10 cellular contexts compared by ENCODE assay signal in the genomic region with DNA sequence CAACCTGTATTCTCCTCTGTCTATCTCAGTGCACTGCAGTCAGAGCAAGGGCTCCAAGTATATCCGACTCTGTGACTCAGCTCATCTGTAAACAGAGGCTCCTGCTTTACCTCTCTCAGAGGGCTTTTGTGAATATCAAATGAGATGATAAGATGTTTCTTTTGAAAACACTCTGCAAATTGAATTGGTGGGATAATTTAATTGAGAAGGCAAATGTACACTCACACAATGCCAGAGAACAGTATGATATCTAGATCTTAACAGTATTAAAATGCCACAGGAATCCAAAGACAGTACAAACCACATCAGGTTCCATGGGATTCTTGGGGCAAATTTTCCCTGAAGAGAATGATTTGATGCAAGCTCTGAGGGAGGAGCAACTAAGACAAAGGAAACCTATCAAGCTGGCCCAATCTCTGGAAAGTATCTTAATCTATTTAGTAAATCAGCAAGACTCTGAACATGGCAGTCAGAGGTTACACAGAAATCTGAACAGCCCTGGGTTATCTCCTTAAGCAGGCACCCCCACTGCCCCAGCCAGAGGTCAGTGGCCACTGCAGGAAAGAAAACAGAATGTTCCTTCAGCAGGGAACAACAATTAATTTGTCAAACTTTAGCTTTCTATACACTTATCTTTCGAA. TPM values are rescaled to one million over a fixed set of nuclear protein-coding genes. Genes with fewer than 3 reads are reported as not detected.
DNase-seq lines count a peak whose midpoint lies in the region; ATAC-seq, FAIRE-seq and TF ChIP-seq lines count a peak whose summit lies in the region.
"Had no signal": no experiment of that assay in that cellular context is flagged by ENCODE, and none has a peak within 500 bp of the region (broad histone marks: within the 10 kb centered on the region; RNA-seq: fewer than 3 reads in every experiment).

No MANE protein-coding gene starts in this region.

- no peak overlapping the region for H3K4me3 ChIP-seq in K562
- H3K4me3 ChIP-seq in upper lobe of left lung: no peak overlapping the region
- no peak overlapping the region for H3K4me3 ChIP-seq in effector memory CD4-positive, alpha-beta T cell (ENCODE audit: insufficient read depth, low read depth, low read length, poor library complexity, severe bottlenecking)

- no peak overlapping the region for H3K9ac ChIP-seq in K562 (ENCODE audit: insufficient read depth in 1 of 2, low read depth in 2 of 2, low read length in 2 of 2)

- in situ Hi-C loops in K562 (cut with MboI): no loop called here

- no peaks in the 10 kb centered on the region for H3K36me3 ChIP-seq in K562 (ENCODE audit: control insufficient read depth, insufficient read depth, low read length)
- H3K36me3 ChIP-seq in upper lobe of left lung: no peaks in the 10 kb centered on the region
- no peaks in the 10 kb centered on the region for H3K36me3 ChIP-seq in effector memory CD4-positive, alpha-beta T cell (ENCODE audit: control insufficient read depth, insufficient read depth, low read length)

- no peak for FAIRE-seq in K562 (lab: Jason Lieb, UNC)

- no peak overlapping the region for H3K4me2 ChIP-seq in K562 (ENCODE audit: insufficient read depth, low read length)

- TF ChIP-seq RAD21 in K562 (CRISPR knock-in tag; conservative IDR thresholded peaks at IDR 0.05 in 1 of 2, IDR thresholded peaks at IDR 0.05 in 1 of 2): no peak

- DNase-seq in NCI-H510A treated with DMSO at 0.1 percent for 48 hours (lab: John Stamatoyannopoulos, UW) (peak; percentile 7), NCI-H510A (lab: John Stamatoyannopoulos, UW) (no peak), K562 (ENCODE audit: extremely low read depth in 1 of 4, low spot score in 3 of 4) (no peak), left lobe of liver (ENCODE audit: low spot score) (no peak), upper lobe of left lung (no peak), NCI-H2196 (lab: John Stamatoyannopoulos, UW; ENCODE audit: unreplicated experiment) (no peak)
- DNase-seq in effector memory CD4-positive, alpha-beta T cell: no peak
- DNase-seq in stimulated activated naive CD8-positive, alpha-beta T cell treated with anti-CD3 and anti-CD28 coated beads, Interleukin-15, amount 100 ng/mL, for 72 hours: no peak
- DNase-seq: naive thymus-derived CD8-positive, alpha-beta T cell; NCI-H1436 had no signal

- intact Hi-C loops in K562 (cut with micrococcal nuclease): no loop called here

- BruUV-seq in K562 (replicated peaks; lab: Mats Ljungman, UMichigan): no TSS peak

- H3K27ac ChIP-seq in K562 (ENCODE audit: extremely low read depth, low read depth, low read length) (no peak overlapping the region), upper lobe of left lung (peak overlapping the region; percentile 18 to 75 (median 48))
- H3K27ac ChIP-seq in effector memory CD4-positive, alpha-beta T cell (ENCODE audit: insufficient read depth, low read length, poor library complexity, severe bottlenecking): no peak overlapping the region

- ATAC-seq in K562 (peak; percentile 54; the same call in 1 of the 3 replicates), left lobe of liver (peak; percentile 12), upper lobe of left lung (ENCODE audit: low FRiP score in 2 of 2) (peak in 1 of 2 donors; percentile 50)
- no peak for ATAC-seq in stimulated activated naive CD8-positive, alpha-beta T cell treated with anti-CD3 and anti-CD28 coated beads, Interleukin-15, amount 100 ng/mL, for 72 hours
- ATAC-seq: naive thymus-derived CD8-positive, alpha-beta T cell had no signal

- WGBS in K562 (ENCODE audit: insufficient coverage, low coverage, missing lambda C conversion rate): 0% methylated on average over 2 of the region's 2 CpGs
- WGBS in upper lobe of left lung, 2 donors: 32 to 46% methylated on average over 2 of the region's 2 CpGs

- H3K27ac Mint-ChIP-seq in stimulated activated naive CD8-positive, alpha-beta T cell treated with anti-CD3 and anti-CD28 coated beads, Interleukin-15, amount 100 ng/mL, for 72 hours: no peak overlapping the region
- H3K27ac Mint-ChIP-seq: naive thymus-derived CD8-positive, alpha-beta T cell had no signal

- TF ChIP-seq EP300 in K562 (IDR thresholded peaks at IDR 0.05; ENCODE audit: low read length) (no peak), upper lobe of left lung (IDR thresholded peaks at IDR 0.05) (peak in 2 of 4 donors; percentile 27 to 72)

- peaks cover 8% of the 10 kb centered on the region for H3K27me3 Mint-ChIP-seq in stimulated activated naive CD8-positive, alpha-beta T cell treated with anti-CD3 and anti-CD28 coated beads, Interleukin-15, amount 100 ng/mL, for 72 hours

- H3K4me1 ChIP-seq in K562 (replicated peaks in 1 of 2; ENCODE audit: control insufficient read depth in 2 of 2, insufficient read depth in 2 of 2, low read length in 2 of 2): no peaks in the 10 kb centered on the region
- peaks cover 37 to 66% (median 52%) of the 10 kb centered on the region in 4 donors for H3K4me1 ChIP-seq in upper lobe of left lung
- no peaks in the 10 kb centered on the region for H3K4me1 ChIP-seq in effector memory CD4-positive, alpha-beta T cell (ENCODE audit: control insufficient read depth, insufficient read depth, low read length, poor library complexity, severe bottlenecking)

- H3K27me3 ChIP-seq in K562 (ENCODE audit: control insufficient read depth in 2 of 2, insufficient read depth in 2 of 2, low read length in 2 of 2): peaks cover 0 to 5% of the 10 kb centered on the region in 2 experiments; a peak in 1 of 5 replicates
- no peaks in the 10 kb centered on the region for H3K27me3 ChIP-seq in upper lobe of left lung
- H3K27me3 ChIP-seq in effector memory CD4-positive, alpha-beta T cell (replicated peaks; ENCODE audit: control insufficient read depth, insufficient read depth, low read length, poor library complexity, severe bottlenecking): no peaks in the 10 kb centered on the region

- no peaks in the 10 kb centered on the region for H3K4me1 Mint-ChIP-seq in stimulated activated naive CD8-positive, alpha-beta T cell treated with anti-CD3 and anti-CD28 coated beads, Interleukin-15, amount 100 ng/mL, for 72 hours

- H3K9me1 ChIP-seq in K562 (ENCODE audit: control insufficient read depth, insufficient read depth, low read length): no peaks in the 10 kb centered on the region

- H3K9me3 ChIP-seq in K562 (replicated peaks; ENCODE audit: control insufficient read depth, insufficient read depth, low read depth, low read length): no peaks in the 10 kb centered on the region
- H3K9me3 ChIP-seq in upper lobe of left lung: no peaks in the 10 kb centered on the region
- no peaks in the 10 kb centered on the region for H3K9me3 ChIP-seq in effector memory CD4-positive, alpha-beta T cell (ENCODE audit: control insufficient read depth, low read length)

- TF ChIP-seq POLR2A in K562 (conservative IDR thresholded peaks at IDR 0.05): no peak
- TF ChIP-seq POLR2A in upper lobe of left lung (IDR thresholded peaks at IDR 0.05): no peak

- no peaks in the 10 kb centered on the region for H3K9me3 Mint-ChIP-seq in stimulated activated naive CD8-positive, alpha-beta T cell treated with anti-CD3 and anti-CD28 coated beads, Interleukin-15, amount 100 ng/mL, for 72 hours
- H3K9me3 Mint-ChIP-seq: naive thymus-derived CD8-positive, alpha-beta T cell had no signal

- TF ChIP-seq CTCF in K562 (IDR thresholded peaks at IDR 0.05 in 2 of 3, conservative IDR thresholded peaks at IDR 0.05 in 1 of 3; ENCODE audit: insufficient read depth in 2 of 3, low read depth in 1 of 3, low read length in 3 of 3): no peak
- no peak for TF ChIP-seq CTCF in upper lobe of left lung (IDR thresholded peaks at IDR 0.05)

- POLR2A ChIA-PET in K562 (lab: Yijun Ruan, JAX): interaction anchor here (0.7 kb wide), 2 partner anchors 17 to 379 kb away, joined by 3 read pairs; no protein-coding TSS in a partner anchor

- no peaks in the 10 kb centered on the region for H3K79me2 ChIP-seq in K562 (ENCODE audit: control insufficient read depth, insufficient read depth, low read length)

- CTCF ChIA-PET in K562 (lab: Yijun Ruan, JAX; ENCODE audit: low intra/inter-chr PET ratio): no interaction called here

- no peak overlapping the region for H2AFZ ChIP-seq in K562 (ENCODE audit: low read depth, low read length)

- H4K20me1 ChIP-seq in K562 (replicated peaks; ENCODE audit: control insufficient read depth, insufficient read depth, low read length): no peaks in the 10 kb centered on the region

- no peak overlapping the region for H3K4me3 Mint-ChIP-seq in stimulated activated naive CD8-positive, alpha-beta T cell treated with anti-CD3 and anti-CD28 coated beads, Interleukin-15, amount 100 ng/mL, for 72 hours
- H3K4me3 Mint-ChIP-seq: naive thymus-derived CD8-positive, alpha-beta T cell had no signal

RNA-seq across cellular contexts. Expression of gene DOCK4, which starts 45.9 kb away (rescaled TPM):
- total RNA-seq in K562 (2011; cell fraction: chromatin; rRNA removed; ENCODE audit: low replicate concordance): 15.9 and 23.4 TPM in 2 replicates
- 3.8 and 8.0 TPM in 2 replicates for total RNA-seq in K562 (2011; cell fraction: nucleolus; rRNA removed)
- 10.6 and 11.6 TPM in 2 replicates for total RNA-seq in K562 (2011; cell fraction: nucleoplasm; rRNA removed)
- 1.5 and 2.0 TPM in 2 replicates for total RNA-seq in K562 (2014; rRNA removed)
- total RNA-seq in K562 (2014; rRNA removed; fragmentation: Illumina TruSeq; extraction: Trizol): 2.1 and 2.3 TPM in 2 replicates
- 1.7 and 2.1 TPM in 2 replicates for total RNA-seq in K562 (2015; rRNA removed; fragmentation: Illumina TruSeq; extraction: Trizol)
- total RNA-seq in K562 (2021): 3.8 and 4.9 TPM in 2 replicates
- polyA plus RNA-seq in K562 (2011; rRNA removed): 3.7 and 5.7 TPM in 2 replicates
- polyA plus RNA-seq in K562 (2011; cell fraction: cytosol; rRNA removed): 1.2 and 1.7 TPM in 2 replicates
- polyA plus RNA-seq in K562 (2011; cell fraction: nucleus; rRNA removed): 18.4 and 29.9 TPM in 2 replicates
- 1.9 and 2.4 TPM in 2 replicates for polyA plus RNA-seq in K562 (2012)
- 1.8 and 2.9 TPM in 2 replicates for polyA plus RNA-seq in K562 (2014; fragmentation: Illumina TruSeq; extraction: Trizol)
- polyA plus RNA-seq in K562 (2014; fragmentation: Nextera tagmentation; extraction: Ambion mirVana): under 1 TPM; 0.42 to 0.45 TPM
- polyA plus RNA-seq in K562 (2014; rRNA removed): 3.3 and 3.8 TPM in 2 replicates
- 4.3 and 6.8 TPM in 2 replicates for polyA minus RNA-seq in K562 (2011; rRNA and poly(A)+ RNA removed)
- 1.1 and 1.2 TPM in 2 replicates for polyA minus RNA-seq in K562 (2011; cell fraction: cytosol; rRNA and poly(A)+ RNA removed)
- 10.6 and 13.5 TPM in 2 replicates for polyA minus RNA-seq in K562 (2011; cell fraction: nucleus; rRNA and poly(A)+ RNA removed)
- 11.8 TPM for total RNA-seq in left lobe of liver
- total RNA-seq in upper lobe of left lung: 100 to 1,000 TPM in 3 of 6 donors, 10 to 100 TPM in 3; 53.6 to 166 (median 100) TPM

RNA-seq across cellular contexts. Expression of gene ZNF277, which starts 46.2 kb away (rescaled TPM):
- 7.6 and 23.6 TPM in 2 replicates for total RNA-seq in K562 (2011; cell fraction: chromatin; rRNA removed; ENCODE audit: low replicate concordance)
- 11.6 and 14.0 TPM in 2 replicates for total RNA-seq in K562 (2011; cell fraction: nucleolus; rRNA removed)
- total RNA-seq in K562 (2011; cell fraction: nucleoplasm; rRNA removed): 13.6 and 16.2 TPM in 2 replicates
- total RNA-seq in K562 (2014; rRNA removed): 14.3 and 18.8 TPM in 2 replicates
- 33.5 and 42.0 TPM in 2 replicates for total RNA-seq in K562 (2014; rRNA removed; fragmentation: Illumina TruSeq; extraction: Trizol)
- 27.6 and 29.5 TPM in 2 replicates for total RNA-seq in K562 (2015; rRNA removed; fragmentation: Illumina TruSeq; extraction: Trizol)
- total RNA-seq in K562 (2021): 18.5 and 20.3 TPM in 2 replicates
- 25.0 and 28.7 TPM in 2 replicates for polyA plus RNA-seq in K562 (2011; rRNA removed)
- polyA plus RNA-seq in K562 (2011; cell fraction: cytosol; rRNA removed): 3.1 and 9.3 TPM in 2 replicates
- 4.4 and 7.7 TPM in 2 replicates for polyA plus RNA-seq in K562 (2011; cell fraction: nucleus; rRNA removed)
- polyA plus RNA-seq in K562 (2012): 16.5 and 55.5 TPM in 2 replicates
- 29.4 and 29.8 TPM in 2 replicates for polyA plus RNA-seq in K562 (2014; fragmentation: Illumina TruSeq; extraction: Trizol)
- polyA plus RNA-seq in K562 (2014; fragmentation: Nextera tagmentation; extraction: Ambion mirVana): 10 to 100 TPM; 27.4 to 27.7 TPM
- 19.3 and 20.7 TPM in 2 replicates for polyA plus RNA-seq in K562 (2014; rRNA removed)
- 31.5 and 38.3 TPM in 2 replicates for polyA minus RNA-seq in K562 (2011; rRNA and poly(A)+ RNA removed)
- polyA minus RNA-seq in K562 (2011; cell fraction: cytosol; rRNA and poly(A)+ RNA removed): 18.6 and 19.1 TPM in 2 replicates
- 17.2 and 19.0 TPM in 2 replicates for polyA minus RNA-seq in K562 (2011; cell fraction: nucleus; rRNA and poly(A)+ RNA removed)
- 13.8 TPM for total RNA-seq in left lobe of liver
- total RNA-seq in upper lobe of left lung: 10 to 100 TPM; 20.8 to 63.1 (median 34.8) TPM

Comparison
In these comparisons a context has a peak if more than half of its experiments do, and no peak if none do; other contexts are left out.
1. H3K27ac ChIP-seq: peak in upper lobe of left lung (4 of 4); none in K562 (single experiment) and effector memory CD4-positive, alpha-beta T cell (single experiment).